ENCODE assay signal across 1 cellular context in genomic region chr5:108381955-108382783, GRCh38.
TF ChIP-seq lines count a peak whose summit lies in the region.

Gene FBXL17, minus strand, starts transcription at chr5:108382098.

TF ChIP-seq in WTC11, 78 proteins besides CTCF, POLR2A, EP300 and RAD21 (continued from another document and continues in another):
- TF ChIP-seq PRDM15 (CRISPR knock-in tag; IDR thresholded peaks at IDR 0.05) (no peak), SMAD4 (CRISPR knock-in tag; IDR thresholded peaks at IDR 0.05) (no peak), ESRRA (CRISPR knock-in tag; IDR thresholded peaks at IDR 0.05; ENCODE audit: borderline replicate concordance) (no peak), SOX15 (CRISPR knock-in tag; IDR thresholded peaks at IDR 0.05) (no peak), ATF1 (CRISPR knock-in tag; IDR thresholded peaks at IDR 0.05) (0 out of 2 replicates have a peak, but pooled peaks have one; percentile 86), USF2 (CRISPR knock-in tag; IDR thresholded peaks at IDR 0.05) (peak; percentile 58), TEAD1 (CRISPR knock-in tag; IDR thresholded peaks at IDR 0.05) (peak; percentile 96), NFYB (CRISPR knock-in tag; conservative IDR thresholded peaks at IDR 0.05; ENCODE audit: low read depth) (peak; percentile 43), TEAD4 (CRISPR knock-in tag; IDR thresholded peaks at IDR 0.05) (no peak), RELA (CRISPR knock-in tag; IDR thresholded peaks at IDR 0.05; ENCODE audit: borderline replicate concordance) (no peak; the same call in 1 of the 2 replicates), USF1 (CRISPR knock-in tag; IDR thresholded peaks at IDR 0.05) (peak; percentile 79), E2F4 (CRISPR knock-in tag; IDR thresholded peaks at IDR 0.05; ENCODE audit: borderline replicate concordance, low read depth) (no peak), ZNF263 (CRISPR knock-in tag; IDR thresholded peaks at IDR 0.05; ENCODE audit: low read depth) (0 out of 2 replicates have a peak, but pooled peaks have one; percentile 17), NR3C1 (CRISPR knock-in tag; conservative IDR thresholded peaks at IDR 0.05; ENCODE audit: low read depth) (no peak), EMX1 (CRISPR knock-in tag; IDR thresholded peaks at IDR 0.05) (0 out of 2 replicates have a peak, but pooled peaks have one; percentile 35), ARID4B (CRISPR knock-in tag; IDR thresholded peaks at IDR 0.05; ENCODE audit: borderline replicate concordance) (peak; percentile 79; the same call in 1 of the 2 replicates), FOXP1 (CRISPR knock-in tag; IDR thresholded peaks at IDR 0.05; ENCODE audit: borderline replicate concordance) (peak; percentile 38; the same call in 1 of the 2 replicates), IRF1 (CRISPR knock-in tag; IDR thresholded peaks at IDR 0.05) (peak; percentile 75; the same call in 1 of the 2 replicates), GRHL2 (CRISPR knock-in tag; IDR thresholded peaks at IDR 0.05; ENCODE audit: insufficient replicate concordance, severe bottlenecking) (no peak), ZNF281 (CRISPR knock-in tag; IDR thresholded peaks at IDR 0.05) (no peak), TCF7 (CRISPR knock-in tag; IDR thresholded peaks at IDR 0.05; ENCODE audit: low read depth) (no peak), NFATC4 (CRISPR knock-in tag; IDR thresholded peaks at IDR 0.05) (no peak), MXD4 (CRISPR knock-in tag; IDR thresholded peaks at IDR 0.05; ENCODE audit: borderline replicate concordance) (no peak), MAX (CRISPR knock-in tag; IDR thresholded peaks at IDR 0.05) (peak; percentile 91), STAT6 (CRISPR knock-in tag; conservative IDR thresholded peaks at IDR 0.05; ENCODE audit: low read depth) (no peak), SP1 (CRISPR knock-in tag; conservative IDR thresholded peaks at IDR 0.05) (peak; percentile 58; the same call in 1 of the 2 replicates), IRF2 (CRISPR knock-in tag; IDR thresholded peaks at IDR 0.05; ENCODE audit: borderline replicate concordance, low read depth) (no peak), ZMAT4 (CRISPR knock-in tag; IDR thresholded peaks at IDR 0.05) (no peak), FOXK1 (CRISPR knock-in tag; IDR thresholded peaks at IDR 0.05) (peak; percentile 85), CREM (CRISPR knock-in tag; IDR thresholded peaks at IDR 0.05) (peak; percentile 77; the same call in 1 of the 2 replicates), ZNF423 (CRISPR knock-in tag; IDR thresholded peaks at IDR 0.05) (no peak), TP53 (CRISPR knock-in tag; IDR thresholded peaks at IDR 0.05) (peak; percentile 6), OVOL2 (CRISPR knock-in tag; IDR thresholded peaks at IDR 0.05; ENCODE audit: borderline replicate concordance) (no peak), NR1H2 (CRISPR knock-in tag; IDR thresholded peaks at IDR 0.05) (no peak), ZNF317 (CRISPR knock-in tag; IDR thresholded peaks at IDR 0.05; ENCODE audit: borderline replicate concordance, low read depth) (no peak), ERG (CRISPR knock-in tag; IDR thresholded peaks at IDR 0.05) (no peak), ETV6 (CRISPR knock-in tag; IDR thresholded peaks at IDR 0.05) (peak; percentile 97)
